1 cellular context compared by ENCODE assay signal in the genomic region with DNA sequence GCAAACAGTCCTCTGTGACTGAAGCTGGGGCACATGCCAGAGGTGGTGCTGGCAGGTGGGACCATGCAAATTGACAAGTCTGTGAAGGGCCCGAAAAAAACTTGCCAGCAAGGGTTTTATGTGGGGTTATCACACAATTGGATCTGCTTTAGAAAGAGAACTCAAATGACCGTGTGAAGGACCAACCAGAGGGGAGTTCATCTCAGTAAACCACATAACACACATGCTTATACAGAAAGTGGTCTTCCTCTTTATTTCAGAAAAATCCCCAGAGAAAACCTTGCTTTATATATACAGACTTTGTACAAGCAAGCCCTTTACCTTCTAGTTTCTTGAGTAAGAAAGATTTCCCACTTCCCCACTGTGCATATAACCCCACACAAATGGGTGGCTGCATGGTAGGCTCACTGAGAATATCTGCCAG.
TF ChIP-seq lines count a peak whose summit lies in the region.

No MANE protein-coding gene starts in this region.

TF ChIP-seq in GM12878, 131 proteins besides CTCF, POLR2A, EP300 and RAD21 (continued from another document):
- TF ChIP-seq, protein P1, sequence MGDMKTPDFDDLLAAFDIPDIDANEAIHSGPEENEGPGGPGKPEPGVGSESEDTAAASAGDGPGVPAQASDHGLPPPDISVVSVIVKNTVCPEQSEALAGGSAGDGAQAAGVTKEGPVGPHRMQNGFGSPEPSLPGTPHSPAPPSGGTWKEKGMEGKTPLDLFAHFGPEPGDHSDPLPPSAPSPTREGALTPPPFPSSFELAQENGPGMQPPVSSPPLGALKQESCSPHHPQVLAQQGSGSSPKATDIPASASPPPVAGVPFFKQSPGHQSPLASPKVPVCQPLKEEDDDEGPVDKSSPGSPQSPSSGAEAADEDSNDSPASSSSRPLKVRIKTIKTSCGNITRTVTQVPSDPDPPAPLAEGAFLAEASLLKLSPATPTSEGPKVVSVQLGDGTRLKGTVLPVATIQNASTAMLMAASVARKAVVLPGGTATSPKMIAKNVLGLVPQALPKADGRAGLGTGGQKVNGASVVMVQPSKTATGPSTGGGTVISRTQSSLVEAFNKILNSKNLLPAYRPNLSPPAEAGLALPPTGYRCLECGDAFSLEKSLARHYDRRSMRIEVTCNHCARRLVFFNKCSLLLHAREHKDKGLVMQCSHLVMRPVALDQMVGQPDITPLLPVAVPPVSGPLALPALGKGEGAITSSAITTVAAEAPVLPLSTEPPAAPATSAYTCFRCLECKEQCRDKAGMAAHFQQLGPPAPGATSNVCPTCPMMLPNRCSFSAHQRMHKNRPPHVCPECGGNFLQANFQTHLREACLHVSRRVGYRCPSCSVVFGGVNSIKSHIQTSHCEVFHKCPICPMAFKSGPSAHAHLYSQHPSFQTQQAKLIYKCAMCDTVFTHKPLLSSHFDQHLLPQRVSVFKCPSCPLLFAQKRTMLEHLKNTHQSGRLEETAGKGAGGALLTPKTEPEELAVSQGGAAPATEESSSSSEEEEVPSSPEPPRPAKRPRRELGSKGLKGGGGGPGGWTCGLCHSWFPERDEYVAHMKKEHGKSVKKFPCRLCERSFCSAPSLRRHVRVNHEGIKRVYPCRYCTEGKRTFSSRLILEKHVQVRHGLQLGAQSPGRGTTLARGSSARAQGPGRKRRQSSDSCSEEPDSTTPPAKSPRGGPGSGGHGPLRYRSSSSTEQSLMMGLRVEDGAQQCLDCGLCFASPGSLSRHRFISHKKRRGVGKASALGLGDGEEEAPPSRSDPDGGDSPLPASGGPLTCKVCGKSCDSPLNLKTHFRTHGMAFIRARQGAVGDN (IDR thresholded peaks at IDR 0.05): peak; percentile 90
- TF ChIP-seq BHLHE40 (IDR thresholded peaks at IDR 0.05; ENCODE audit: borderline replicate concordance in 1 of 2, low read depth in 2 of 2, low read length in 1 of 2): peak; percentile 15 to 69; a peak in 2 of 4 replicates
- peak; percentile 82 for TF ChIP-seq SPI1 (IDR thresholded peaks at IDR 0.05; ENCODE audit: borderline replicate concordance, insufficient read depth, low read depth, low read length)
- TF ChIP-seq, protein P2, sequence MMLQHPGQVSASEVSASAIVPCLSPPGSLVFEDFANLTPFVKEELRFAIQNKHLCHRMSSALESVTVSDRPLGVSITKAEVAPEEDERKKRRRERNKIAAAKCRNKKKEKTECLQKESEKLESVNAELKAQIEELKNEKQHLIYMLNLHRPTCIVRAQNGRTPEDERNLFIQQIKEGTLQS (IDR thresholded peaks at IDR 0.05; ENCODE audit: borderline replicate concordance, extremely low read depth, low read depth, low read length): no peak
- TF ChIP-seq, protein P3, sequence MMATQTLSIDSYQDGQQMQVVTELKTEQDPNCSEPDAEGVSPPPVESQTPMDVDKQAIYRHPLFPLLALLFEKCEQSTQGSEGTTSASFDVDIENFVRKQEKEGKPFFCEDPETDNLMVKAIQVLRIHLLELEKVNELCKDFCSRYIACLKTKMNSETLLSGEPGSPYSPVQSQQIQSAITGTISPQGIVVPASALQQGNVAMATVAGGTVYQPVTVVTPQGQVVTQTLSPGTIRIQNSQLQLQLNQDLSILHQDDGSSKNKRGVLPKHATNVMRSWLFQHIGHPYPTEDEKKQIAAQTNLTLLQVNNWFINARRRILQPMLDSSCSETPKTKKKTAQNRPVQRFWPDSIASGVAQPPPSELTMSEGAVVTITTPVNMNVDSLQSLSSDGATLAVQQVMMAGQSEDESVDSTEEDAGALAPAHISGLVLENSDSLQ (IDR thresholded peaks at IDR 0.05): peak; percentile 75; the same call in 1 of the 2 replicates
- TF ChIP-seq CREB1 (IDR thresholded peaks at IDR 0.05; ENCODE audit: low read depth): no peak
- TF ChIP-seq RUNX3 (IDR thresholded peaks at IDR 0.05; ENCODE audit: low read length): peak; percentile 45
- no peak for TF ChIP-seq MXI1 (IDR thresholded peaks at IDR 0.05; ENCODE audit: low read depth, low read length)
- 0 out of 2 replicates have a peak, but pooled peaks have one; percentile 40 for TF ChIP-seq NFIC (IDR thresholded peaks at IDR 0.05; ENCODE audit: low read depth, low read length)
- TF ChIP-seq POLR2AphosphoS5 (IDR thresholded peaks at IDR 0.05; ENCODE audit: low read length): no peak
- TF ChIP-seq, protein P4, sequence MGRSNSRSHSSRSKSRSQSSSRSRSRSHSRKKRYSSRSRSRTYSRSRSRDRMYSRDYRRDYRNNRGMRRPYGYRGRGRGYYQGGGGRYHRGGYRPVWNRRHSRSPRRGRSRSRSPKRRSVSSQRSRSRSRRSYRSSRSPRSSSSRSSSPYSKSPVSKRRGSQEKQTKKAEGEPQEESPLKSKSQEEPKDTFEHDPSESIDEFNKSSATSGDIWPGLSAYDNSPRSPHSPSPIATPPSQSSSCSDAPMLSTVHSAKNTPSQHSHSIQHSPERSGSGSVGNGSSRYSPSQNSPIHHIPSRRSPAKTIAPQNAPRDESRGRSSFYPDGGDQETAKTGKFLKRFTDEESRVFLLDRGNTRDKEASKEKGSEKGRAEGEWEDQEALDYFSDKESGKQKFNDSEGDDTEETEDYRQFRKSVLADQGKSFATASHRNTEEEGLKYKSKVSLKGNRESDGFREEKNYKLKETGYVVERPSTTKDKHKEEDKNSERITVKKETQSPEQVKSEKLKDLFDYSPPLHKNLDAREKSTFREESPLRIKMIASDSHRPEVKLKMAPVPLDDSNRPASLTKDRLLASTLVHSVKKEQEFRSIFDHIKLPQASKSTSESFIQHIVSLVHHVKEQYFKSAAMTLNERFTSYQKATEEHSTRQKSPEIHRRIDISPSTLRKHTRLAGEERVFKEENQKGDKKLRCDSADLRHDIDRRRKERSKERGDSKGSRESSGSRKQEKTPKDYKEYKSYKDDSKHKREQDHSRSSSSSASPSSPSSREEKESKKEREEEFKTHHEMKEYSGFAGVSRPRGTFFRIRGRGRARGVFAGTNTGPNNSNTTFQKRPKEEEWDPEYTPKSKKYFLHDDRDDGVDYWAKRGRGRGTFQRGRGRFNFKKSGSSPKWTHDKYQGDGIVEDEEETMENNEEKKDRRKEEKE (IDR thresholded peaks at IDR 0.05): no peak
- TF ChIP-seq, protein P5, sequence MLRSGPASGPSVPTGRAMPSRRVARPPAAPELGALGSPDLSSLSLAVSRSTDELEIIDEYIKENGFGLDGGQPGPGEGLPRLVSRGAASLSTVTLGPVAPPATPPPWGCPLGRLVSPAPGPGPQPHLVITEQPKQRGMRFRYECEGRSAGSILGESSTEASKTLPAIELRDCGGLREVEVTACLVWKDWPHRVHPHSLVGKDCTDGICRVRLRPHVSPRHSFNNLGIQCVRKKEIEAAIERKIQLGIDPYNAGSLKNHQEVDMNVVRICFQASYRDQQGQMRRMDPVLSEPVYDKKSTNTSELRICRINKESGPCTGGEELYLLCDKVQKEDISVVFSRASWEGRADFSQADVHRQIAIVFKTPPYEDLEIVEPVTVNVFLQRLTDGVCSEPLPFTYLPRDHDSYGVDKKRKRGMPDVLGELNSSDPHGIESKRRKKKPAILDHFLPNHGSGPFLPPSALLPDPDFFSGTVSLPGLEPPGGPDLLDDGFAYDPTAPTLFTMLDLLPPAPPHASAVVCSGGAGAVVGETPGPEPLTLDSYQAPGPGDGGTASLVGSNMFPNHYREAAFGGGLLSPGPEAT (IDR thresholded peaks at IDR 0.05; ENCODE audit: low read depth): no peak; the same call in 1 of the 2 replicates
- TF ChIP-seq MEF2B (IDR thresholded peaks at IDR 0.05; ENCODE audit: partially characterized antibody, poor library complexity, severe bottlenecking): peak; percentile 80
- TF ChIP-seq ZBED1 (IDR thresholded peaks at IDR 0.05; ENCODE audit: borderline replicate concordance): no peak
- TF ChIP-seq, protein P6, sequence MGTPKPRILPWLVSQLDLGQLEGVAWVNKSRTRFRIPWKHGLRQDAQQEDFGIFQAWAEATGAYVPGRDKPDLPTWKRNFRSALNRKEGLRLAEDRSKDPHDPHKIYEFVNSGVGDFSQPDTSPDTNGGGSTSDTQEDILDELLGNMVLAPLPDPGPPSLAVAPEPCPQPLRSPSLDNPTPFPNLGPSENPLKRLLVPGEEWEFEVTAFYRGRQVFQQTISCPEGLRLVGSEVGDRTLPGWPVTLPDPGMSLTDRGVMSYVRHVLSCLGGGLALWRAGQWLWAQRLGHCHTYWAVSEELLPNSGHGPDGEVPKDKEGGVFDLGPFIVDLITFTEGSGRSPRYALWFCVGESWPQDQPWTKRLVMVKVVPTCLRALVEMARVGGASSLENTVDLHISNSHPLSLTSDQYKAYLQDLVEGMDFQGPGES (IDR thresholded peaks at IDR 0.05): no peak
- TF ChIP-seq ATF7 (IDR thresholded peaks at IDR 0.05; ENCODE audit: low read depth): no peak
- TF ChIP-seq STAT1 (conservative IDR thresholded peaks at IDR 0.05): no peak
- TF ChIP-seq CHD4 (IDR thresholded peaks at IDR 0.05): no peak
- TF ChIP-seq PAX5 (IDR thresholded peaks at IDR 0.05; ENCODE audit: borderline replicate concordance, low read depth, low read length): no peak
- peak; percentile 19; the same call in 1 of the 3 replicates for TF ChIP-seq POU2F2 (IDR thresholded peaks at IDR 0.05; ENCODE audit: borderline replicate concordance, low read depth, low read length)
